In the genomic region with DNA sequence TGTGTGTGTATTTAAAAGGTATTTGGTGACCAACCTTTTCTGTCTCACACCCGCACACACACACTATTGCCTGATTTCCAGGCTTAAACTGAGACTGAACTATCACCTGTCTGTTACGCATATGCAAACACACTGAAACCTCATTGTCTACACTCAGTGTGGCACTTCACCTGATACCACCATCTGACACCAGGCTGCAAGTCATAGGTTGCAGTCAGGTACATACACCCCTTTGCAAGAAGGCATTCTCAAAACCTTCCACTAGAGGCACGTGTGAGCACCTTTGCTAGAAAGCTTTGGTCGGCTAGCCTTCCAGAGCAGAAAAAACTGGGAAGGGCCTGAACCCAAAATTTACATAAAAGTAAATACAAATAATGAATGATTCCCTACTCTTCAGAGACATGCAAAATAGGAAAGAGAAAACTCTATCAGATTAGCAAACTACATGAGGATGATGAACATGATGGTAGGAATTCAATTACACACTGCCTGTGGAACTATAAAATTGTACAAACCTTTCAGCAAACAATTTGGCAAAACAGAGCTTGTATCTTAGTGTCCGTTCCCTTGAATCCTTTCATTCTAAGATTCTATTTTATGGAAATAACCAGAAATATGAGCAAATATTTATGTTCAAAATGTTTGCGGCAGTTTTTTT, we compare ENCODE assay signal across 8 cellular contexts. TPM values are rescaled to one million over a fixed set of nuclear protein-coding genes. Genes with fewer than 3 reads are reported as not detected.
A peak's percentile ranks its signal among the peaks of the same experiment; 100 is the strongest.
DNase-seq lines count a peak whose midpoint lies in the region; ATAC-seq and TF ChIP-seq lines count a peak whose summit lies in the region.

No MANE protein-coding gene starts in this region.

- no TSS peak for BruUV-seq in A673 (replicated peaks; lab: Mats Ljungman, UMichigan)

- peak; percentile 74 for TF ChIP-seq CTCF in A673 (conservative IDR thresholded peaks at IDR 0.05; ENCODE audit: low read depth, low read length)
- TF ChIP-seq CTCF in heart right ventricle (IDR thresholded peaks at IDR 0.05), result peak; percentile 36 to 76 (median 66)
- peak in 10 of 11 experiments; percentile 21 to 77 (median 58) for TF ChIP-seq CTCF in spleen (IDR thresholded peaks at IDR 0.05 in 8 of 11, conservative IDR thresholded peaks at IDR 0.05 in 3 of 11)

- CTCF ChIA-PET in A673 (lab: Charles Lee), result no interaction called here

- POLR2A ChIA-PET in A673 (lab: Charles Lee; ENCODE audit: low non-redundant PET), result no interaction called here

- H3K9me3 ChIP-seq in A673 (ENCODE audit: low read depth, low read length, poor library complexity, severe bottlenecking) (no peaks in the 10 kb centered on the region), heart right ventricle (peaks cover 0 to 4% (median 0%) of the 10 kb centered on the region in 11 donors), spleen (peaks cover 0 to 20% (median 0%) of the 10 kb centered on the region in 8 donors)

- H3K4me3 ChIP-seq in A673 (ENCODE audit: low read depth, low read length, poor library complexity, severe bottlenecking) (no peak overlapping the region), heart right ventricle (no peak overlapping the region), spleen (no peak overlapping the region)

- H3K4me3 Mint-ChIP-seq in activated T-cell treated with anti-CD3 and anti-CD28 coated beads, Interleukin-2, amount 50 U/mL, for 72 hours, result no peak overlapping the region

- H3K4me1 ChIP-seq in A673 (ENCODE audit: insufficient read depth, low read length, poor library complexity, severe bottlenecking) (peaks cover 2% of the 10 kb centered on the region), heart right ventricle (peaks cover 3 to 16% (median 8%) of the 10 kb centered on the region in 9 donors), spleen (peaks cover 0 to 16% (median 12%) of the 10 kb centered on the region in 6 donors)

- H3K36me3 ChIP-seq in A673 (ENCODE audit: insufficient read depth, low read length, poor library complexity, severe bottlenecking) (no peaks in the 10 kb centered on the region), heart right ventricle (peaks cover 0 to 3% (median 0%) of the 10 kb centered on the region in 9 donors), spleen (no peaks in the 10 kb centered on the region)

- DNase-seq in A673 (ENCODE audit: low spot score) (peak; percentile 62), ELR (ENCODE audit: low read depth) (peak; percentile 83), NCI-H226 (peak; percentile 59), heart right ventricle (no peak), spleen (no peak)
- peak; percentile 26 to 39 for DNase-seq in activated T-cell treated with anti-CD3 and anti-CD28 coated beads, Interleukin-2, amount 50 U/mL, for 72 hours

- WGBS in heart right ventricle, 2 donors, result 42 to 46% methylated on average over 6 of the region's 6 CpGs
- WGBS in spleen, 5 donors, result 38 to 47% (median 44%) methylated on average over 6 of the region's 6 CpGs

- H3K27ac ChIP-seq in A673 (ENCODE audit: low read depth, low read length, poor library complexity, severe bottlenecking) (no peak overlapping the region), heart right ventricle (no peak overlapping the region), spleen (no peak overlapping the region)

- peaks cover 44% of the 10 kb centered on the region for H3K27me3 ChIP-seq in A673 (replicated peaks; ENCODE audit: insufficient read depth, low read depth, low read length, poor library complexity)
- peaks cover 25 to 97% (median 95%) of the 10 kb centered on the region in 7 donors for H3K27me3 ChIP-seq in heart right ventricle
- H3K27me3 ChIP-seq in spleen (replicated peaks in 1 of 7), result peaks cover 18 to 98% (median 69%) of the 10 kb centered on the region in 7 donors

- intact Hi-C loops in A673 (cut with micrococcal nuclease; ENCODE audit: unreplicated experiment) (loop anchor here (5.0 kb wide), 2 partner anchors 237 to 532 kb away; no protein-coding TSS in a partner anchor), heart right ventricle (cut with DNase I) (loop anchor here in 6 of 10 donors (5.0 to 10.0 kb wide), 3 partner anchors 237 to 372 kb away; no protein-coding TSS in a partner anchor), spleen (cut with DNase I; ENCODE audit: low total_unique reads) (loop anchor here (10.0 kb wide), 3 partner anchors 160 to 370 kb away; no protein-coding TSS in a partner anchor)

- peaks cover 80% of the 10 kb centered on the region for H3K27me3 Mint-ChIP-seq in activated T-cell treated with anti-CD3 and anti-CD28 coated beads, Interleukin-2, amount 50 U/mL, for 72 hours (ENCODE audit: low read depth)

- H3K4me1 Mint-ChIP-seq in activated T-cell treated with anti-CD3 and anti-CD28 coated beads, Interleukin-2, amount 50 U/mL, for 72 hours (ENCODE audit: low read depth), result peaks cover 7% of the 10 kb centered on the region

- no peak overlapping the region for H3K27ac Mint-ChIP-seq in activated T-cell treated with anti-CD3 and anti-CD28 coated beads, Interleukin-2, amount 50 U/mL, for 72 hours

- H3K36me3 Mint-ChIP-seq in activated T-cell treated with anti-CD3 and anti-CD28 coated beads, Interleukin-2, amount 50 U/mL, for 72 hours (ENCODE audit: insufficient read depth in 2 of 2), result peaks cover 0 to 2% of the 10 kb centered on the region in 2 donors

- TF ChIP-seq POLR2A in spleen (IDR thresholded peaks at IDR 0.05) (no peak), GM18505 (IDR thresholded peaks at IDR 0.05; ENCODE audit: borderline replicate concordance, extremely low read depth, insufficient read depth, insufficient read length) (no peak)

- H3K9me3 Mint-ChIP-seq in activated T-cell treated with anti-CD3 and anti-CD28 coated beads, Interleukin-2, amount 50 U/mL, for 72 hours, result no peaks in the 10 kb centered on the region

- ATAC-seq in HG03025 (IDR thresholded peaks at IDR 0.05; ENCODE audit: low FRiP score, unreplicated experiment), result peak; percentile 59
- ATAC-seq in activated T-cell treated with anti-CD3 and anti-CD28 coated beads, Interleukin-2, amount 50 U/mL, for 72 hours (replicated peaks in 1 of 2), result peak; percentile 67 to 70
- peak in 1 of 8 donors; percentile 59 for ATAC-seq in heart right ventricle
- ATAC-seq in GM18505 (IDR thresholded peaks at IDR 0.05; ENCODE audit: unreplicated experiment), result no peak

RNA-seq across cellular contexts. Expression of a gene that starts 5.9 kb away (rescaled TPM):
- total RNA-seq in A673 (2021), result 4.4 and 4.5 TPM in 2 replicates
- 1 to 10 TPM in 1 of 2 donors, under 1 TPM in 1; 0.55 to 1.0 TPM for total RNA-seq in activated T-cell treated with anti-CD3 and anti-CD28 coated beads, Interleukin-2, amount 50 U/mL, for 72 hours
- under 1 TPM in 4 of 10 donors, not detected in 6; 0.10 to 0.15 (median 0.13) TPM for total RNA-seq in heart right ventricle
- under 1 TPM in 1 of 2 donors, not detected in 1; 0.07 TPM for polyA plus RNA-seq in heart right ventricle
- total RNA-seq in spleen, result 1 to 10 TPM in 1 of 7 donors, under 1 TPM in 5, not detected in 1; 0.26 to 1.1 (median 0.34) TPM
- polyA plus RNA-seq in spleen, result 1 to 10 TPM in 1 of 3 donors, under 1 TPM in 2; 0.09 to 1.1 (median 0.37) TPM

RNA-seq across cellular contexts. Expression of a gene that starts 43.7 kb away (rescaled TPM):
- 724 and 729 TPM in 2 replicates for total RNA-seq in A673 (2021)
- 1,000 to 10,000 TPM; 1,036 to 1,053 TPM for total RNA-seq in activated T-cell treated with anti-CD3 and anti-CD28 coated beads, Interleukin-2, amount 50 U/mL, for 72 hours
- total RNA-seq in heart right ventricle, result 100 to 1,000 TPM; 359 to 410 (median 399) TPM
- polyA plus RNA-seq in heart right ventricle, result 100 to 1,000 TPM; 283 to 714 TPM
- total RNA-seq in spleen, result 100 to 1,000 TPM; 368 to 539 (median 463) TPM
- polyA plus RNA-seq in spleen, result 100 to 1,000 TPM; 689 to 914 (median 771) TPM

Comparison
In these comparisons a context has a peak if more than half of its experiments do, and no peak if none do; other contexts are left out.
1. DNase-seq: peak in A673 (single experiment), ELR (single experiment), NCI-H226 (single experiment) and activated T-cell treated with anti-CD3 and anti-CD28 coated beads, Interleukin-2, amount 50 U/mL, for 72 hours (2 of 2); none in heart right ventricle (0 of 2) and spleen (single experiment).
2. Peak in every context shown above with its lines, with median percentiles within 50 percentile points of each other: CTCF ChIP-seq.